8 cellular contexts compared by ENCODE assay signal in genomic region chr7:72790709-72791060, GRCh38. TPM values are rescaled to one million over a fixed set of nuclear protein-coding genes. Genes with fewer than 3 reads are reported as not detected.
DNase-seq lines count a peak whose midpoint lies in the region; ATAC-seq and TF ChIP-seq lines count a peak whose summit lies in the region.
"Not testable (repeated sequence)": the region's sequence is repeated elsewhere in the genome, so short reads cannot be mapped to it uniquely, and the experiment has no call there.

No MANE protein-coding gene starts in this region.

- H3K27me3 Mint-ChIP-seq in Caco-2 (ENCODE audit: insufficient read depth, unreplicated experiment); brain; nephron (ENCODE audit: low read depth): not testable (repeated sequence)

- H3K9me3 Mint-ChIP-seq in Caco-2 (ENCODE audit: unreplicated experiment); brain; nephron: not testable (repeated sequence)

- H3K9me3 ChIP-seq in Caco-2; left ventricle myocardium inferior (replicated peaks); psoas muscle; skeletal muscle tissue (ENCODE audit: control insufficient read depth in 3 of 3, low read length in 3 of 3): not testable (repeated sequence)

- H3K27me3 ChIP-seq in Caco-2 (replicated peaks; ENCODE audit: control insufficient read depth, insufficient read depth, low read length); left ventricle myocardium inferior (ENCODE audit: low read depth); psoas muscle (ENCODE audit: insufficient read depth in 3 of 3, low read length in 2 of 3); skeletal muscle tissue (ENCODE audit: control insufficient read depth in 3 of 3, insufficient read depth in 3 of 3, low read length in 3 of 3): not testable (repeated sequence)

- not testable (repeated sequence) for BruUV-seq in Caco-2 (replicated peaks; lab: Mats Ljungman, UMichigan)

- DNase-seq in Caco-2, result peak; percentile 48 to 59
- DNase-seq in Right ventricle myocardium superior, left ventricle myocardium inferior, left colon, psoas muscle: not testable (repeated sequence)

- H3K27ac Mint-ChIP-seq in Caco-2 (ENCODE audit: unreplicated experiment) (peak overlapping the region; percentile 48), brain (peak overlapping the region in 3 of 5 experiments; percentile 72 to 90 (median 88)), nephron (peak overlapping the region in 2 of 3 experiments; percentile 57 to 71)

- peak; percentile 30 for ATAC-seq in Right ventricle myocardium superior (ENCODE audit: poor library complexity)
- ATAC-seq in left colon, result peak; percentile 13
- peak; percentile 49 to 57 (median 50) for ATAC-seq in psoas muscle

- TF ChIP-seq CTCF in Caco-2 (IDR thresholded peaks at IDR 0.05; ENCODE audit: insufficient read depth in 1 of 2, low read depth in 1 of 2, low read length in 1 of 2, severe bottlenecking in 1 of 2, unreplicated experiment in 1 of 2); brain (conservative IDR thresholded peaks at IDR 0.05); left ventricle myocardium inferior (IDR thresholded peaks at IDR 0.05; ENCODE audit: borderline replicate concordance); nephron (IDR thresholded peaks at IDR 0.05; ENCODE audit: unreplicated experiment in 3 of 3); psoas muscle (IDR thresholded peaks at IDR 0.05): not testable (repeated sequence)

- H3K36me3 Mint-ChIP-seq in Caco-2 (ENCODE audit: insufficient read depth, unreplicated experiment), result peaks cover 37% of the 10 kb centered on the region
- H3K36me3 Mint-ChIP-seq in brain, result peaks cover 22% of the 10 kb centered on the region
- H3K36me3 Mint-ChIP-seq in nephron (ENCODE audit: low read depth), result peaks cover 15% of the 10 kb centered on the region

- not testable (repeated sequence) for H3K4me3 ChIP-seq in Caco-2 (ENCODE audit: low read depth, low read length); left ventricle myocardium inferior; psoas muscle; skeletal muscle tissue (ENCODE audit: low read length in 3 of 3)

- peak overlapping the region; percentile 8 for H3K27ac ChIP-seq in left ventricle myocardium inferior (replicated peaks)
- H3K27ac ChIP-seq in psoas muscle, result peak overlapping the region; percentile 81
- H3K27ac ChIP-seq in skeletal muscle tissue (ENCODE audit: low read depth, low read length), result peak overlapping the region; percentile 65

- CTCF ChIA-PET in Caco-2 (lab: Charles Lee), result not testable (repeated sequence)

- POLR2A ChIA-PET in Caco-2 (lab: Charles Lee), result not testable (repeated sequence)

- peak overlapping the region; percentile 22 for H3K4me3 Mint-ChIP-seq in Caco-2 (ENCODE audit: unreplicated experiment)
- H3K4me3 Mint-ChIP-seq in brain, nephron: not testable (repeated sequence)

- H3K4me1 Mint-ChIP-seq in Caco-2 (ENCODE audit: low read depth, unreplicated experiment), result not testable (repeated sequence)
- peaks cover 25% of the 10 kb centered on the region for H3K4me1 Mint-ChIP-seq in brain
- peaks cover 13% of the 10 kb centered on the region for H3K4me1 Mint-ChIP-seq in nephron

- intact Hi-C loops in Caco-2 (cut with micrococcal nuclease; ENCODE audit: unreplicated experiment); Right ventricle myocardium superior (cut with DNase I); left ventricle myocardium inferior (cut with micrococcal nuclease); left colon (cut with DNase I, micrococcal nuclease); psoas muscle (cut with DNase I): not testable (repeated sequence)

- H3K9ac ChIP-seq in skeletal muscle tissue (ENCODE audit: low read depth in 1 of 3, low read length in 3 of 3), result not testable (repeated sequence)

- not testable (repeated sequence) for H3K36me3 ChIP-seq in Caco-2 (ENCODE audit: control insufficient read depth, insufficient read depth, low read length); left ventricle myocardium inferior; psoas muscle (ENCODE audit: insufficient read depth in 1 of 2, low read depth in 1 of 2); skeletal muscle tissue (ENCODE audit: control insufficient read depth in 3 of 3, insufficient read depth in 3 of 3, low read length in 3 of 3)

- H3K4me1 ChIP-seq in Caco-2; left ventricle myocardium inferior; psoas muscle; skeletal muscle tissue (ENCODE audit: control insufficient read depth in 3 of 3, insufficient read depth in 3 of 3, low read length in 3 of 3): not testable (repeated sequence)

- WGBS in psoas muscle, 3 donors, result 26 to 60% (median 31%) methylated on average over 2 to 3 of the region's 3 CpGs

RNA-seq across cellular contexts. Expression of gene TYW1B, which starts 37.3 kb away (rescaled TPM):
- total RNA-seq in Caco-2 (2022), result 10.0 and 12.8 TPM in 2 replicates
- 1.1 TPM for polyA plus RNA-seq in brain (ENCODE audit: insufficient read depth, low read depth, low replicate concordance)
- total RNA-seq in Right ventricle myocardium superior, result 3.1 TPM
- 2.5 TPM for total RNA-seq in left ventricle myocardium inferior
- total RNA-seq in left colon, result 1 to 10 TPM; 2.2 to 3.6 TPM
- 1 to 10 TPM; 1.2 to 4.2 (median 2.0) TPM for total RNA-seq in psoas muscle
- polyA plus RNA-seq in psoas muscle, result 1 to 10 TPM; 1.1 to 6.5 (median 1.5) TPM
- total RNA-seq in skeletal muscle tissue, result 6.8 TPM

Comparison
In these comparisons a context has a peak if more than half of its experiments do, and no peak if none do; other contexts are left out.
1. H3K27ac ChIP-seq: peak in every context shown above with its lines; median percentile 81 in psoas muscle; 65 in skeletal muscle tissue; 8 in left ventricle myocardium inferior.